20 cellular contexts compared by ENCODE assay signal in the genomic region with DNA sequence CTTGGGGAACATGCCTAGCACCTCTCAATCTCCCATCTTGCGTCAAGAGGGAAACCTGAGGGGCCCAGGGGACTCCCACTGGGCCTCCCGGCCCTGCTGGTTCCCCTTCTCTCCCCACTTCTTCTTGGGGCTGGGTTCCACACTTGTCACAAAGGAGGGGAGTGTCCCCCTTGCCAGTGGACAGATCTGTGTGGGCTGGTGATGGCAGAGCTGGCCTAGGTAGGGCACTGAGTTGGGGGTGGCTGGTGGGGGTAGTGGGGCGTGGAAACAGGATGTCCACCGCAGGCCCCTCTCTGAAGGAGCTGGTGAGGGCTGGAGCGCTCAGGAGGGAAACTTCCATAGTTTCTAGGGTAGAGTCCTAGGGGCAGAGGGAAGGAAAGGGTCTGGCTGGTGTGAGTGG.
DNase-seq lines count a peak whose midpoint lies in the region; ATAC-seq and TF ChIP-seq lines count a peak whose summit lies in the region.
"Had no signal": no experiment of that assay in that cellular context is flagged by ENCODE, and none has a peak within 500 bp of the region (broad histone marks: within the 10 kb centered on the region; RNA-seq: fewer than 3 reads in every experiment).

No MANE protein-coding gene starts in this region.

- H3K9me3 ChIP-seq in T-helper 17 cell (ENCODE audit: control insufficient read depth, low read length, poor library complexity, severe bottlenecking) (no peaks in the 10 kb centered on the region), esophagus squamous epithelium (no peaks in the 10 kb centered on the region)
- H3K9me3 ChIP-seq: testis had no signal

- H3K27me3 Mint-ChIP-seq in T-helper 17 cell: peaks cover 11% of the 10 kb centered on the region
- no peaks in the 10 kb centered on the region for H3K27me3 Mint-ChIP-seq in naive thymus-derived CD8-positive, alpha-beta T cell
- H3K27me3 Mint-ChIP-seq in stimulated activated memory B cell treated with anti-CD40 and anti-IgM and Interleukin-4, amounts not matched to agents 10 μg/mL and 1 μg/mL and 100 μg/mL, for 72 hours: no peaks in the 10 kb centered on the region
- H3K27me3 Mint-ChIP-seq: activated CD8-positive, alpha-beta T cell treated with anti-CD3 and anti-CD28 coated beads for 36 hours had no signal

- no peaks in the 10 kb centered on the region for H3K36me3 ChIP-seq in esophagus squamous epithelium
- H3K36me3 ChIP-seq: neural progenitor cell had no signal

- peaks cover 13 to 44% (median 15%) of the 10 kb centered on the region in 3 donors for H3K4me1 ChIP-seq in esophagus squamous epithelium

- WGBS in esophagus squamous epithelium, 2 donors: 87 to 90% methylated on average over 4 of the region's 5 CpGs

- no peak for ATAC-seq in T-helper 17 cell
- ATAC-seq in naive thymus-derived CD8-positive, alpha-beta T cell: no peak
- ATAC-seq in stimulated activated memory B cell treated with anti-CD40 and anti-IgM and Interleukin-4, amounts not matched to agents 10 μg/mL and 1 μg/mL and 100 μg/mL, for 72 hours: no peak
- ATAC-seq: activated CD8-positive, alpha-beta T cell treated with anti-CD3 and anti-CD28 coated beads for 36 hours; left cardiac atrium; WTC11 had no signal

- no peak overlapping the region for H3K27ac ChIP-seq in esophagus squamous epithelium
- H3K27ac ChIP-seq: neural progenitor cell, testis had no signal

- no peaks in the 10 kb centered on the region for H3K36me3 Mint-ChIP-seq in T-helper 17 cell (ENCODE audit: low read depth)
- H3K36me3 Mint-ChIP-seq in naive thymus-derived CD8-positive, alpha-beta T cell: no peaks in the 10 kb centered on the region
- H3K36me3 Mint-ChIP-seq in stimulated activated memory B cell treated with anti-CD40 and anti-IgM and Interleukin-4, amounts not matched to agents 10 μg/mL and 1 μg/mL and 100 μg/mL, for 72 hours: no peaks in the 10 kb centered on the region
- H3K36me3 Mint-ChIP-seq: neural progenitor cell, WTC11 had no signal

- H3K9me3 Mint-ChIP-seq in naive thymus-derived CD8-positive, alpha-beta T cell: no peaks in the 10 kb centered on the region
- H3K9me3 Mint-ChIP-seq in stimulated activated memory B cell treated with anti-CD40 and anti-IgM and Interleukin-4, amounts not matched to agents 10 μg/mL and 1 μg/mL and 100 μg/mL, for 72 hours: no peaks in the 10 kb centered on the region
- H3K9me3 Mint-ChIP-seq: activated CD8-positive, alpha-beta T cell treated with anti-CD3 and anti-CD28 coated beads for 36 hours; H9; neural progenitor cell had no signal

- intact Hi-C loops in esophagus squamous epithelium (cut with DNase I): loop anchor here (10.0 kb wide), 1 partner anchor 248 kb away; a partner anchor contains a TSS

- no peak overlapping the region for H3K4me3 ChIP-seq in esophagus squamous epithelium
- H3K4me3 ChIP-seq: neural progenitor cell, testis had no signal

- peaks cover 9% of the 10 kb centered on the region for H3K4me1 Mint-ChIP-seq in T-helper 17 cell
- H3K4me1 Mint-ChIP-seq in naive thymus-derived CD8-positive, alpha-beta T cell: peaks cover 13 to 33% (median 17%) of the 10 kb centered on the region in 4 donors
- peaks cover 49% of the 10 kb centered on the region for H3K4me1 Mint-ChIP-seq in stimulated activated memory B cell treated with anti-CD40 and anti-IgM and Interleukin-4, amounts not matched to agents 10 μg/mL and 1 μg/mL and 100 μg/mL, for 72 hours

- no peak for TF ChIP-seq POLR2A in esophagus squamous epithelium (IDR thresholded peaks at IDR 0.05)

- no peak for TF ChIP-seq CTCF in esophagus squamous epithelium (IDR thresholded peaks at IDR 0.05)

- H3K27ac Mint-ChIP-seq in T-helper 17 cell: peak overlapping the region; percentile 29
- peak overlapping the region in 6 of 10 donors; percentile 11 to 85 (median 67) for H3K27ac Mint-ChIP-seq in naive thymus-derived CD8-positive, alpha-beta T cell
- H3K27ac Mint-ChIP-seq in stimulated activated memory B cell treated with anti-CD40 and anti-IgM and Interleukin-4, amounts not matched to agents 10 μg/mL and 1 μg/mL and 100 μg/mL, for 72 hours: peak overlapping the region; percentile 9
- H3K27ac Mint-ChIP-seq: activated CD8-positive, alpha-beta T cell treated with anti-CD3 and anti-CD28 coated beads for 36 hours; H9; neural progenitor cell; WTC11 had no signal

- POLR2A ChIA-PET in naive thymus-derived CD8-positive, alpha-beta T cell (lab: Charles Lee): interaction anchor here (0.8 to 4.6 kb wide), 5 partner anchors 155 to 252 kb away, joined by 3 to 48 read pairs (median 7); a partner anchor contains a TSS

- H3K27me3 ChIP-seq in esophagus squamous epithelium: no peaks in the 10 kb centered on the region
- H3K27me3 ChIP-seq: neural progenitor cell, testis had no signal

- H3K4me3 Mint-ChIP-seq in T-helper 17 cell: no peak overlapping the region
- H3K4me3 Mint-ChIP-seq in naive thymus-derived CD8-positive, alpha-beta T cell: no peak overlapping the region
- no peak overlapping the region for H3K4me3 Mint-ChIP-seq in stimulated activated memory B cell treated with anti-CD40 and anti-IgM and Interleukin-4, amounts not matched to agents 10 μg/mL and 1 μg/mL and 100 μg/mL, for 72 hours
- H3K4me3 Mint-ChIP-seq: activated CD8-positive, alpha-beta T cell treated with anti-CD3 and anti-CD28 coated beads for 36 hours; H9; neural progenitor cell; WTC11 had no signal

- peak; percentile 24 for DNase-seq in CD1c-positive myeloid dendritic cell (ENCODE audit: extremely low spot score)
- no peak for DNase-seq in T-helper 17 cell
- DNase-seq in naive thymus-derived CD8-positive, alpha-beta T cell: peak in 1 of 10 donors; percentile 15
- no peak for DNase-seq in SKM-1 treated with dmso at 0.1 percent for 144 hours (lab: John Stamatoyannopoulos, UW; ENCODE audit: unreplicated experiment)
- no peak for DNase-seq in kidney glomerular epithelial cell (lab: John Stamatoyannopoulos, UW)
- no peak for DNase-seq in esophagus squamous epithelium (lab: John Stamatoyannopoulos, UW)
- DNase-seq: activated CD8-positive, alpha-beta T cell treated with anti-CD3 and anti-CD28 coated beads for 36 hours; activated naive CD4-positive, alpha-beta T cell treated with anti-CD3 and anti-CD28 coated beads, Interleukin-2, amount 50 U/mL, for 16 hours; glutamatergic neuron; H9; Karpas-422; left cardiac atrium; NCI-H1048; NCI-H2029 treated with DMSO at 0.1 percent for 48 hours; retina; stimulated activated CD4-positive, alpha-beta T cell treated with anti-CD3 and anti-CD28 coated beads, Interleukin-15, amount 100 ng/mL, for 24 hours; testis had no signal

Comparison
In these comparisons a context has a peak if more than half of its experiments do, and no peak if none do; other contexts are left out.
1. H3K27ac Mint-ChIP-seq: peak in every context shown above with its lines; median percentile 67 in naive thymus-derived CD8-positive, alpha-beta T cell; 29 in T-helper 17 cell; 9 in stimulated activated memory B cell treated with anti-CD40 and anti-IgM and Interleukin-4, amounts not matched to agents 10 μg/mL and 1 μg/mL and 100 μg/mL, for 72 hours.